Comparison of ENCODE assay signal across 11 cellular contexts in genomic region chrX:30593435-30594200, GRCh38. TPM values are rescaled to one million over a fixed set of nuclear protein-coding genes. Genes with fewer than 3 reads are reported as not detected.
DNase-seq lines count a peak whose midpoint lies in the region; ATAC-seq, FAIRE-seq and TF ChIP-seq lines count a peak whose summit lies in the region.
"Had no signal": no experiment of that assay in that cellular context is flagged by ENCODE, and none has a peak within 500 bp of the region (broad histone marks: within the 10 kb centered on the region; RNA-seq: fewer than 3 reads in every experiment).

No MANE protein-coding gene starts in this region.

- no peaks in the 10 kb centered on the region for H3K36me3 Mint-ChIP-seq in activated naive CD4-positive, alpha-beta T cell treated with anti-CD3 and anti-CD28 coated beads, Interleukin-2, amount 50 U/mL, for 72 hours
- H3K36me3 Mint-ChIP-seq in activated B cell treated with CpG ODN at 0.5 μM for 24 hours (ENCODE audit: low read depth) (no peaks in the 10 kb centered on the region), progenitor cell of endocrine pancreas (ENCODE audit: insufficient read depth) (no peaks in the 10 kb centered on the region)
- H3K36me3 Mint-ChIP-seq in stimulated activated naive B cell treated with anti-CD40 and anti-IgM and Interleukin-4, amounts not matched to agents 10 μg/mL and 1 μg/mL and 100 μg/mL, for 72 hours: no peaks in the 10 kb centered on the region

- POLR2A ChIA-PET in activated B cell treated with CpG ODN at 0.5 μM for 24 hours (lab: Charles Lee): interaction anchor here (0.6 to 2.7 kb wide), 9 partner anchors 16 to 997 kb away, joined by 3 to 25 read pairs (median 3); partner anchors contain the start of genes GK and TASL

- H3K27me3 Mint-ChIP-seq in activated B cell treated with CpG ODN at 0.5 μM for 24 hours (no peaks in the 10 kb centered on the region), progenitor cell of endocrine pancreas (no peaks in the 10 kb centered on the region)
- no peaks in the 10 kb centered on the region for H3K27me3 Mint-ChIP-seq in stimulated activated naive B cell treated with anti-CD40 and anti-IgM and Interleukin-4, amounts not matched to agents 10 μg/mL and 1 μg/mL and 100 μg/mL, for 72 hours

- CTCF ChIA-PET in activated B cell treated with CpG ODN at 0.5 μM for 24 hours (lab: Charles Lee): interaction anchor here (1.5 to 3.4 kb wide), 5 partner anchors 16 to 24 kb away, joined by 8 to 34 read pairs (median 12); partner anchors contain the start of gene TASL

- H3K4me1 Mint-ChIP-seq in activated B cell treated with CpG ODN at 0.5 μM for 24 hours (peaks cover 70% of the 10 kb centered on the region), progenitor cell of endocrine pancreas (ENCODE audit: low read depth) (peaks cover 7% of the 10 kb centered on the region)
- peaks cover 36 to 59% of the 10 kb centered on the region in 2 donors for H3K4me1 Mint-ChIP-seq in stimulated activated naive B cell treated with anti-CD40 and anti-IgM and Interleukin-4, amounts not matched to agents 10 μg/mL and 1 μg/mL and 100 μg/mL, for 72 hours

- FAIRE-seq in RCC 7860 (lab: Jason Lieb, UNC): no peak

- H3K27ac Mint-ChIP-seq in activated naive CD4-positive, alpha-beta T cell treated with anti-CD3 and anti-CD28 coated beads, Interleukin-2, amount 50 U/mL, for 72 hours: no peak overlapping the region
- H3K27ac Mint-ChIP-seq in activated B cell treated with CpG ODN at 0.5 μM for 24 hours (peak overlapping the region; percentile 84), progenitor cell of endocrine pancreas (no peak overlapping the region)
- H3K27ac Mint-ChIP-seq in stimulated activated naive B cell treated with anti-CD40 and anti-IgM and Interleukin-4, amounts not matched to agents 10 μg/mL and 1 μg/mL and 100 μg/mL, for 72 hours: peak overlapping the region; percentile 62

- no peaks in the 10 kb centered on the region for H3K9me3 Mint-ChIP-seq in activated naive CD4-positive, alpha-beta T cell treated with anti-CD3 and anti-CD28 coated beads, Interleukin-2, amount 50 U/mL, for 72 hours
- H3K9me3 Mint-ChIP-seq in activated B cell treated with CpG ODN at 0.5 μM for 24 hours (no peaks in the 10 kb centered on the region), progenitor cell of endocrine pancreas (ENCODE audit: low read depth) (no peaks in the 10 kb centered on the region)
- H3K9me3 Mint-ChIP-seq in stimulated activated naive B cell treated with anti-CD40 and anti-IgM and Interleukin-4, amounts not matched to agents 10 μg/mL and 1 μg/mL and 100 μg/mL, for 72 hours: no peaks in the 10 kb centered on the region

- DNase-seq in activated naive CD4-positive, alpha-beta T cell treated with Interleukin-2 at 50 U/mL for 16 hours: peak; percentile 8
- DNase-seq in activated naive CD4-positive, alpha-beta T cell treated with anti-CD3 and anti-CD28 coated beads, Interleukin-2, amount 50 U/mL, for 72 hours (ENCODE audit: low spot score in 2 of 2): no peak
- no peak for DNase-seq in activated B cell treated with CpG ODN at 0.5 μM for 24 hours
- DNase-seq in stimulated activated naive B cell treated with anti-CD40 and anti-IgM and Interleukin-4, amounts not matched to agents 10 μg/mL and 1 μg/mL and 100 μg/mL, for 72 hours: no peak
- DNase-seq in RCC 7860 (ENCODE audit: low spot score): no peak
- DNase-seq in cerebellar cortex (ENCODE audit: low spot score): no peak
- no peak for DNase-seq in progenitor cell of endocrine pancreas (ENCODE audit: low spot score, unreplicated experiment)
- DNase-seq: C1 segment of cervical spinal cord, dermis blood vessel endothelial cell had no signal

- intact Hi-C loops in activated B cell treated with CpG ODN at 0.5 μM for 24 hours (cut with micrococcal nuclease): loop anchor here (1.0 to 10.0 kb wide), 4 partner anchors 16 to 319 kb away; partner anchors contain the start of genes TAB3 and TASL

- no peak for ATAC-seq in activated naive CD4-positive, alpha-beta T cell treated with anti-CD3 and anti-CD28 coated beads, Interleukin-2, amount 50 U/mL, for 72 hours
- ATAC-seq in HG02870 (IDR thresholded peaks at IDR 0.05; ENCODE audit: unreplicated experiment) (peak; percentile 45), activated B cell treated with CpG ODN at 0.5 μM for 24 hours (ENCODE audit: low read depth) (peak; percentile 49)
- ATAC-seq in stimulated activated naive B cell treated with anti-CD40 and anti-IgM and Interleukin-4, amounts not matched to agents 10 μg/mL and 1 μg/mL and 100 μg/mL, for 72 hours (replicated peaks): no peak
- ATAC-seq: mucosa of descending colon had no signal

- no peak for TF ChIP-seq CTCF in activated B cell treated with CpG ODN at 0.5 μM for 24 hours (IDR thresholded peaks at IDR 0.05)
- no peak for TF ChIP-seq CTCF in progenitor cell of endocrine pancreas (IDR thresholded peaks at IDR 0.05; ENCODE audit: unreplicated experiment)

- H3K4me3 Mint-ChIP-seq in activated B cell treated with CpG ODN at 0.5 μM for 24 hours (peak overlapping the region; percentile 36), progenitor cell of endocrine pancreas (ENCODE audit: low read depth) (no peak overlapping the region)
- peak overlapping the region in 1 of 2 donors; percentile 30 for H3K4me3 Mint-ChIP-seq in stimulated activated naive B cell treated with anti-CD40 and anti-IgM and Interleukin-4, amounts not matched to agents 10 μg/mL and 1 μg/mL and 100 μg/mL, for 72 hours

RNA-seq across cellular contexts. Expression of gene TASL, which starts 16.1 kb away (rescaled TPM):
- 1 to 10 TPM; 2.7 to 4.3 TPM for total RNA-seq in activated naive CD4-positive, alpha-beta T cell treated with anti-CD3 and anti-CD28 coated beads, Interleukin-2, amount 50 U/mL, for 72 hours
- total RNA-seq in activated B cell treated with CpG ODN at 0.5 μM for 24 hours: 27.0 and 27.7 TPM in 2 replicates
- not detected in 2 replicates for total RNA-seq in progenitor cell of endocrine pancreas
- total RNA-seq: dermis blood vessel endothelial cell had no signal

RNA-seq across cellular contexts. Expression of gene GK, which starts 59.6 kb away (rescaled TPM):
- total RNA-seq in activated naive CD4-positive, alpha-beta T cell treated with anti-CD3 and anti-CD28 coated beads, Interleukin-2, amount 50 U/mL, for 72 hours: 100 to 1,000 TPM in 1 of 2 donors, 10 to 100 TPM in 1; 53.1 to 147 TPM
- total RNA-seq in activated B cell treated with CpG ODN at 0.5 μM for 24 hours (15.1 and 16.5 TPM in 2 replicates), progenitor cell of endocrine pancreas (16.3 and 16.6 TPM in 2 replicates)

Comparison
In these comparisons a context has a peak if more than half of its experiments do, and no peak if none do; other contexts are left out.
1. ATAC-seq: peak in HG02870 (single experiment) and activated B cell treated with CpG ODN at 0.5 μM for 24 hours (single experiment); none in activated naive CD4-positive, alpha-beta T cell treated with anti-CD3 and anti-CD28 coated beads, Interleukin-2, amount 50 U/mL, for 72 hours (0 of 2) and stimulated activated naive B cell treated with anti-CD40 and anti-IgM and Interleukin-4, amounts not matched to agents 10 μg/mL and 1 μg/mL and 100 μg/mL, for 72 hours (0 of 2).
2. H3K27ac Mint-ChIP-seq: peak in activated B cell treated with CpG ODN at 0.5 μM for 24 hours (single experiment) and stimulated activated naive B cell treated with anti-CD40 and anti-IgM and Interleukin-4, amounts not matched to agents 10 μg/mL and 1 μg/mL and 100 μg/mL, for 72 hours (single experiment); none in activated naive CD4-positive, alpha-beta T cell treated with anti-CD3 and anti-CD28 coated beads, Interleukin-2, amount 50 U/mL, for 72 hours (0 of 2) and progenitor cell of endocrine pancreas (single experiment).